9 cellular contexts compared by ENCODE assay signal in the genomic region with DNA sequence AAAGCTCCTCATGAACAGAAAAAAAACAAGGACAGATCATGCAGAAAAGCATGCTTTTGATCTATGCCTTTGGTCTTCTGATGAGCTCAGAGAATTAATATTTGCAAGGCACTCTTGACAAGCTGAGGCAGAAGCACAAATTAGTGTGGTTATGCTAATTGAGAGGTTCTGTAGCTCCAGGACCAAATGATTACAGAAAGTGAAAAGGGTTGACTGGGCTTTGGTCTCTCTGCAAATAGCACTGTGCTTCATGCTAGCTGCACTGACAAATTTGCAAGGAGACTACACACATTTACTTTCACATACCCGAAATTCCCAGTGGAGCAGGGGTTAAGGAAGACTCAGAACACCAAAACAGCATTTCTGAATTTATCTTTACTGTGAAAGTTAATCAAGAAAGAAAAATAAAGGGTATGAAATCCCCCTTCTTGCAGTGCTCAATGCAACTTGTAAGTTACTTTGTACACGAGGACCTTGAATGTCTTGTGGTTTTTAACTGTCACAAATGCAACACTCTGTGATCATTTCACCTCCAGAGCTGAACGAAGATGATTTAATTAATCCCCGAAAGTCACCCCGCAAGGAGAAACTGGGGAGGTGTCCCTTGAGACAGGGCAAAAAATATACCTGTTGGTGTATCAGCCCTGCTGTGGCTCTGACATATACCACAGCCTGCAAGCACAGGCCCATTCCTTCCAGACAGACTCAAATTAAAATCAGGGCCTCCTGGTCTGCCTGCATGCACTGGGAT. TPM values are rescaled to one million over a fixed set of nuclear protein-coding genes. Genes with fewer than 3 reads are reported as not detected.
DNase-seq lines count a peak whose midpoint lies in the region; ATAC-seq and TF ChIP-seq lines count a peak whose summit lies in the region.
"Had no signal": no experiment of that assay in that cellular context is flagged by ENCODE, and none has a peak within 500 bp of the region (broad histone marks: within the 10 kb centered on the region; RNA-seq: fewer than 3 reads in every experiment).

No MANE protein-coding gene starts in this region.

- TF ChIP-seq RAD21 in SK-N-SH (IDR thresholded peaks at IDR 0.05; ENCODE audit: low read length): no peak

- TF ChIP-seq EP300 in SK-N-SH (IDR thresholded peaks at IDR 0.05; ENCODE audit: borderline replicate concordance in 1 of 2, low read depth in 1 of 2, low read length in 1 of 2) (no peak), suprapubic skin (IDR thresholded peaks at IDR 0.05) (no peak)

- no peak overlapping the region for H3K4me3 ChIP-seq in SK-N-SH (ENCODE audit: low read depth in 2 of 2, low read length in 1 of 2)
- H3K4me3 ChIP-seq in suprapubic skin: no peak overlapping the region
- H3K4me3 ChIP-seq in heart right ventricle: no peak overlapping the region

- intact Hi-C loops in heart right ventricle (cut with DNase I): no loop called here
- intact Hi-C loops in head of caudate nucleus (cut with DNase I): no loop called here

- TF ChIP-seq POLR2A in suprapubic skin (IDR thresholded peaks at IDR 0.05): no peak

- no peaks in the 10 kb centered on the region for H3K9me3 ChIP-seq in SK-N-SH
- no peaks in the 10 kb centered on the region for H3K9me3 ChIP-seq in suprapubic skin
- H3K9me3 ChIP-seq in heart right ventricle: no peaks in the 10 kb centered on the region

- no peak for TF ChIP-seq CTCF in SK-N-SH (IDR thresholded peaks at IDR 0.05)
- TF ChIP-seq CTCF in foreskin keratinocyte (conservative IDR thresholded peaks at IDR 0.05): no peak
- no peak for TF ChIP-seq CTCF in suprapubic skin (IDR thresholded peaks at IDR 0.05)
- no peak for TF ChIP-seq CTCF in heart right ventricle (IDR thresholded peaks at IDR 0.05)

- WGBS in SK-N-SH (ENCODE audit: low lambda C conversion rate): 69% methylated on average over 5 of the region's 5 CpGs
- 42% methylated on average over 5 of the region's 5 CpGs for WGBS in suprapubic skin
- WGBS in heart right ventricle, 2 donors: 56 to 63% methylated on average over 5 of the region's 5 CpGs

- H4K20me1 ChIP-seq in SK-N-SH (ENCODE audit: insufficient read depth): peaks cover 30% of the 10 kb centered on the region

- peak; percentile 64 for DNase-seq in activated CD8-positive, alpha-beta memory T cell treated with anti-CD3 and anti-CD28 coated beads, Interleukin-2, amount 10 ng/mL, durations not matched to agents 7 days and 5 days
- DNase-seq in activated CD8-positive, alpha-beta memory T cell treated with anti-CD3 and anti-CD28 coated beads for 24 hours: no peak
- DNase-seq in SK-N-SH: no peak
- peak; percentile 84 to 91 for DNase-seq in foreskin keratinocyte
- DNase-seq in suprapubic skin (ENCODE audit: low spot score in 2 of 2): no peak
- no peak for DNase-seq in NCI-H2196 treated with DMSO at 0.1 percent for 48 hours (lab: John Stamatoyannopoulos, UW; ENCODE audit: unreplicated experiment)
- no peak for DNase-seq in heart right ventricle
- no peak for DNase-seq in head of caudate nucleus
- DNase-seq: NCI-H446 treated with DMSO at 0.1 percent for 48 hours had no signal

- no peaks in the 10 kb centered on the region for H3K27me3 ChIP-seq in SK-N-SH (ENCODE audit: insufficient read depth)
- no peaks in the 10 kb centered on the region for H3K27me3 ChIP-seq in foreskin keratinocyte
- no peaks in the 10 kb centered on the region for H3K27me3 ChIP-seq in suprapubic skin
- H3K27me3 ChIP-seq in heart right ventricle: no peaks in the 10 kb centered on the region

- CTCF ChIA-PET in activated CD8-positive, alpha-beta memory T cell treated with anti-CD3 and anti-CD28 coated beads, Interleukin-2, amount 10 ng/mL, durations not matched to agents 7 days and 5 days (lab: Charles Lee): interaction anchor here (0.8 to 3.6 kb wide), 19 partner anchors 8 to 626 kb away, joined by 3 to 42 read pairs (median 5); a partner anchor contains a TSS
- CTCF ChIA-PET in SK-N-SH (lab: Yijun Ruan, JAX): interaction anchor here (0.7 to 6.2 kb wide), 7 partner anchors 8 to 525 kb away, joined by 3 to 47 read pairs (median 3); a partner anchor contains a TSS

- ATAC-seq in activated CD8-positive, alpha-beta memory T cell treated with anti-CD3 and anti-CD28 coated beads, Interleukin-2, amount 10 ng/mL, durations not matched to agents 7 days and 5 days: peak; percentile 8
- peak; percentile 51 for ATAC-seq in foreskin keratinocyte
- ATAC-seq in heart right ventricle: no peak

- peak overlapping the region; percentile 96 for H3K27ac Mint-ChIP-seq in activated CD8-positive, alpha-beta memory T cell treated with anti-CD3 and anti-CD28 coated beads, Interleukin-2, amount 10 ng/mL, durations not matched to agents 7 days and 5 days

- no peak overlapping the region for H3K9ac ChIP-seq in SK-N-SH

- H3K36me3 Mint-ChIP-seq in activated CD8-positive, alpha-beta memory T cell treated with anti-CD3 and anti-CD28 coated beads, Interleukin-2, amount 10 ng/mL, durations not matched to agents 7 days and 5 days: peaks cover 30% of the 10 kb centered on the region

- H3K4me3 Mint-ChIP-seq in activated CD8-positive, alpha-beta memory T cell treated with anti-CD3 and anti-CD28 coated beads, Interleukin-2, amount 10 ng/mL, durations not matched to agents 7 days and 5 days: peak overlapping the region; percentile 73

- H3K4me1 ChIP-seq in SK-N-SH (ENCODE audit: control insufficient read depth in 1 of 2, insufficient read depth in 2 of 2, low read depth in 1 of 2, low read length in 1 of 2): peaks cover 25 to 32% of the 10 kb centered on the region in 2 experiments; a peak in 3 of 4 replicates
- peaks cover 52% of the 10 kb centered on the region for H3K4me1 ChIP-seq in foreskin keratinocyte
- H3K4me1 ChIP-seq in suprapubic skin: peaks cover 69% of the 10 kb centered on the region
- peaks cover 18 to 98% (median 89%) of the 10 kb centered on the region in 9 donors for H3K4me1 ChIP-seq in heart right ventricle

- H3K9me3 Mint-ChIP-seq in activated CD8-positive, alpha-beta memory T cell treated with anti-CD3 and anti-CD28 coated beads, Interleukin-2, amount 10 ng/mL, durations not matched to agents 7 days and 5 days (ENCODE audit: low read depth): no peaks in the 10 kb centered on the region

- peak overlapping the region; percentile 54; the same call in 1 of the 2 replicates for H3K4me2 ChIP-seq in SK-N-SH

- no peaks in the 10 kb centered on the region for H3F3A ChIP-seq in SK-N-SH (replicated peaks; ENCODE audit: insufficient read depth)

- H3K27me3 Mint-ChIP-seq in activated CD8-positive, alpha-beta memory T cell treated with anti-CD3 and anti-CD28 coated beads, Interleukin-2, amount 10 ng/mL, durations not matched to agents 7 days and 5 days: no peaks in the 10 kb centered on the region

- H3K27ac ChIP-seq in SK-N-SH (ENCODE audit: low read depth in 2 of 2, low read length in 1 of 2) (peak overlapping the region in 1 of 2 experiments; percentile 51; a peak in 1 of 4 replicates), foreskin keratinocyte (peak overlapping the region; percentile 47), suprapubic skin (peak overlapping the region; percentile 60), heart right ventricle (peak overlapping the region in 5 of 10 donors; percentile 12 to 95 (median 50))

- H3K9me2 ChIP-seq in SK-N-SH: no peaks in the 10 kb centered on the region

- POLR2A ChIA-PET in SK-N-SH (lab: Yijun Ruan, JAX): interaction anchor here (0.6 kb wide), 1 partner anchor 8 kb away, joined by 3 read pairs; no protein-coding TSS in a partner anchor

- peaks cover 89% of the 10 kb centered on the region for H3K4me1 Mint-ChIP-seq in activated CD8-positive, alpha-beta memory T cell treated with anti-CD3 and anti-CD28 coated beads, Interleukin-2, amount 10 ng/mL, durations not matched to agents 7 days and 5 days

- peaks cover 93% of the 10 kb centered on the region for H3K79me2 ChIP-seq in SK-N-SH (ENCODE audit: insufficient read depth)

- H3K36me3 ChIP-seq in SK-N-SH (replicated peaks in 1 of 2; ENCODE audit: control insufficient read depth in 1 of 2, insufficient read depth in 2 of 2, low read length in 1 of 2) (no peaks in the 10 kb centered on the region), suprapubic skin (no peaks in the 10 kb centered on the region), heart right ventricle (peaks cover 0 to 8% (median 0%) of the 10 kb centered on the region in 9 donors)

- H2AFZ ChIP-seq in SK-N-SH (ENCODE audit: low read depth): no peak overlapping the region

TF ChIP-seq in SK-N-SH, 30 proteins besides CTCF, POLR2A, EP300 and RAD21:
- TF ChIP-seq GABPA (IDR thresholded peaks at IDR 0.05; ENCODE audit: low read depth) (no peak), FOSL2 (IDR thresholded peaks at IDR 0.05; ENCODE audit: borderline replicate concordance, low read depth) (no peak)

RNA-seq across cellular contexts. Expression of a gene that starts 11.9 kb away (rescaled TPM):
- total RNA-seq in activated CD8-positive, alpha-beta memory T cell treated with anti-CD3 and anti-CD28 coated beads, Interleukin-2, amount 10 ng/mL, durations not matched to agents 7 days and 5 days: 100 to 1,000 TPM; 187 to 215 TPM
- polyA plus RNA-seq in SK-N-SH (2012; rRNA removed): 26.2 and 27.0 TPM in 2 replicates
- polyA plus RNA-seq in SK-N-SH (2012; cell fraction: cytosol; rRNA removed): 16.1 and 21.6 TPM in 2 replicates
- polyA plus RNA-seq in SK-N-SH (2012; cell fraction: nucleus; rRNA removed): 28.8 and 31.1 TPM in 2 replicates
- total RNA-seq in foreskin keratinocyte: 31.1 and 34.8 TPM in 2 replicates
- polyA plus RNA-seq in foreskin keratinocyte: 10.7 and 12.9 TPM in 2 replicates
- 10 to 100 TPM; 43.0 to 58.3 (median 51.7) TPM for total RNA-seq in suprapubic skin
- 100 to 1,000 TPM in 7 of 10 donors, 10 to 100 TPM in 3; 84.0 to 135 (median 120) TPM for total RNA-seq in heart right ventricle
- 10 to 100 TPM; 39.6 to 39.9 TPM for polyA plus RNA-seq in heart right ventricle

Comparison
In these comparisons a context has a peak if more than half of its experiments do, and no peak if none do; other contexts are left out.
1. DNase-seq: peak in activated CD8-positive, alpha-beta memory T cell treated with anti-CD3 and anti-CD28 coated beads, Interleukin-2, amount 10 ng/mL, durations not matched to agents 7 days and 5 days (single experiment) and foreskin keratinocyte (2 of 2); none in activated CD8-positive, alpha-beta memory T cell treated with anti-CD3 and anti-CD28 coated beads for 24 hours (single experiment), SK-N-SH (single experiment), suprapubic skin (0 of 2), NCI-H2196 treated with DMSO at 0.1 percent for 48 hours (single experiment), heart right ventricle (0 of 2) and head of caudate nucleus (0 of 42).
2. ATAC-seq: peak in activated CD8-positive, alpha-beta memory T cell treated with anti-CD3 and anti-CD28 coated beads, Interleukin-2, amount 10 ng/mL, durations not matched to agents 7 days and 5 days (single experiment) and foreskin keratinocyte (single experiment); none in heart right ventricle (0 of 8).